ENCODE assay signal across 20 cellular contexts in the genomic region with DNA sequence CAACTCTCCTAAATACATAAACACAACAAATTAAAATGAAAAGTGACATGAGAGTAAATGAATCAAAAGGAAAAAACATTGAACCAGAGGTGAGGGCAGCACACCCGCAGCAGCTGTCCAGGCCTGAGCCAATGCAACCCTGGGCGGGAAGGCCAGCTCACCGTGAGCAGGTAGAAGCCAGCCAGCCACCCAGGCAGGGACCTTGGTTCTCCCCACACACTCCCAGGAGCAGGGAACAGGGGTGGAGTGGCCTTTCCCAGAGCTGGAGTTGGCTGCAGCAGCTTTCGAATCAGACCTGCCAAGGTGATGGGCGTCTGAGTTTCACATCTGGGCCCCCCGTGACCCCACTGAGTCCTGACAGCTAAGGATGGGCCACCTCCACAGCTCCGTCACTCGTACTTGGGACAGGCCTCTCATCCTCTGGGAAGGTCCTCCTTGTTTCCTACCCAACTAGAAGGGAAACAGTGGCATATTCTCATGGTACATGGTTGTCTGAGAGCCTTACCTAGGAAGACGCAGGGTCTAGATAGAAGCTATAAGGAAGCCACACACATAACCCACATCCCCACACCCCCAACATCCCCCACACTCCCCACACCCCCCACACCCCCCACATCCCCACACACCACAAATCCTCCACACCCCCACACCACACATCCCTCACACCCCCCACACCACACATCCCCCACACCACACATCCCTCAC.
DNase-seq lines count a peak whose midpoint lies in the region; ATAC-seq and TF ChIP-seq lines count a peak whose summit lies in the region.
"Had no signal": no experiment of that assay in that cellular context is flagged by ENCODE, and none has a peak within 500 bp of the region (broad histone marks: within the 10 kb centered on the region; RNA-seq: fewer than 3 reads in every experiment).

No MANE protein-coding gene starts in this region.

- no peak overlapping the region for H3K4me3 ChIP-seq in SK-N-SH (ENCODE audit: low read depth in 2 of 2, low read length in 1 of 2)
- H3K4me3 ChIP-seq: BLaER1 had no signal

- no peak for TF ChIP-seq EP300 in SK-N-SH (IDR thresholded peaks at IDR 0.05; ENCODE audit: borderline replicate concordance in 1 of 2, low read depth in 1 of 2, low read length in 1 of 2)

- H3K36me3 Mint-ChIP-seq in activated T-helper 1 cell treated with anti-CD3 and anti-CD28 coated beads, Interleukin-12 subunit alpha, Interleukin-12 subunit beta, Interleukin-2, Interleukin-4 antibody, amounts not matched to agents 30 ng/mL and 10 ng/mL and 1 ng/mL, durations not matched to agents 14 hours and 24 hours and 36 hours (ENCODE audit: low read depth) = no peaks in the 10 kb centered on the region
- H3K36me3 Mint-ChIP-seq in mesothelial cell of epicardium = peaks cover 51% of the 10 kb centered on the region
- H3K36me3 Mint-ChIP-seq: CD8-positive, alpha-beta memory T cell had no signal

- no peaks in the 10 kb centered on the region for H3K27me3 ChIP-seq in SK-N-SH (ENCODE audit: insufficient read depth)
- H3K27me3 ChIP-seq: BLaER1 had no signal

- no peaks in the 10 kb centered on the region for H3K79me2 ChIP-seq in SK-N-SH (ENCODE audit: insufficient read depth)

- no peak overlapping the region for H3K4me3 Mint-ChIP-seq in activated T-helper 1 cell treated with anti-CD3 and anti-CD28 coated beads, Interleukin-12 subunit alpha, Interleukin-12 subunit beta, Interleukin-2, Interleukin-4 antibody, amounts not matched to agents 30 ng/mL and 10 ng/mL and 1 ng/mL, durations not matched to agents 14 hours and 24 hours and 36 hours
- no peak overlapping the region for H3K4me3 Mint-ChIP-seq in mesothelial cell of epicardium
- H3K4me3 Mint-ChIP-seq: CD8-positive, alpha-beta memory T cell had no signal

- H3K9ac ChIP-seq in SK-N-SH = no peak overlapping the region
- H3K9ac ChIP-seq: BLaER1 had no signal

- TF ChIP-seq CTCF in SK-N-SH (IDR thresholded peaks at IDR 0.05) = no peak
- no peak for TF ChIP-seq CTCF in mesothelial cell of epicardium (IDR thresholded peaks at IDR 0.05; ENCODE audit: unreplicated experiment)

- H3K27ac ChIP-seq in SK-N-SH (ENCODE audit: low read depth in 2 of 2, low read length in 1 of 2) = no peak overlapping the region; a peak in 1 of 4 replicates
- H3K27ac ChIP-seq: BLaER1, HL-60 had no signal

- peaks cover 43 to 62% of the 10 kb centered on the region in 2 experiments for H3K36me3 ChIP-seq in SK-N-SH (replicated peaks in 1 of 2; ENCODE audit: control insufficient read depth in 1 of 2, insufficient read depth in 2 of 2, low read length in 1 of 2)

- no peak overlapping the region for H3K4me2 ChIP-seq in SK-N-SH
- H3K4me2 ChIP-seq: BLaER1 had no signal

- no peak for TF ChIP-seq RAD21 in SK-N-SH (IDR thresholded peaks at IDR 0.05; ENCODE audit: low read length)

- no peaks in the 10 kb centered on the region for H3K9me3 ChIP-seq in SK-N-SH
- H3K9me3 ChIP-seq: BLaER1 had no signal

- H3K27me3 Mint-ChIP-seq in activated T-helper 1 cell treated with anti-CD3 and anti-CD28 coated beads, Interleukin-12 subunit alpha, Interleukin-12 subunit beta, Interleukin-2, Interleukin-4 antibody, amounts not matched to agents 30 ng/mL and 10 ng/mL and 1 ng/mL, durations not matched to agents 14 hours and 24 hours and 36 hours (ENCODE audit: insufficient read depth) = no peaks in the 10 kb centered on the region
- H3K27me3 Mint-ChIP-seq in mesothelial cell of epicardium (ENCODE audit: low read depth) = no peaks in the 10 kb centered on the region

- DNase-seq in SK-N-SH = no peak
- peak; percentile 59 for DNase-seq in EH (ENCODE audit: low read depth)
- no peak for DNase-seq in activated T-helper 1 cell treated with anti-CD3 and anti-CD28 coated beads, Interleukin-12 subunit alpha, Interleukin-12 subunit beta, Interleukin-2, Interleukin-4 antibody, amounts not matched to agents 30 ng/mL and 10 ng/mL and 1 ng/mL, durations not matched to agents 14 hours and 24 hours and 36 hours (ENCODE audit: low spot score)
- DNase-seq in mesothelial cell of epicardium (ENCODE audit: low spot score in 2 of 2, unreplicated experiment in 2 of 2) = no peak
- DNase-seq in DMS79 treated with DMSO at 0.1 percent for 48 hours (lab: John Stamatoyannopoulos, UW) = no peak
- no peak for DNase-seq in HPDE6-E6E7 (ENCODE audit: extremely low spot score)
- DNase-seq: CD8-positive, alpha-beta memory T cell; DMS79; MM.1S; NCI-H1092; NCI-H146; NCI-H2081 treated with DMSO at 0.1 percent for 48 hours; NCI-H446 treated with DMSO at 0.1 percent for 48 hours; NCI-H69; NK-92 treated with Interleukin-12 subunit alpha and Interleukin-12 subunit beta, amount 100 ng/mL, for 24 hours; SHP77 treated with DMSO at 0.1 percent for 48 hours had no signal

- no peaks in the 10 kb centered on the region for H3K4me1 Mint-ChIP-seq in activated T-helper 1 cell treated with anti-CD3 and anti-CD28 coated beads, Interleukin-12 subunit alpha, Interleukin-12 subunit beta, Interleukin-2, Interleukin-4 antibody, amounts not matched to agents 30 ng/mL and 10 ng/mL and 1 ng/mL, durations not matched to agents 14 hours and 24 hours and 36 hours (ENCODE audit: low read depth)
- peaks cover 2% of the 10 kb centered on the region for H3K4me1 Mint-ChIP-seq in mesothelial cell of epicardium
- H3K4me1 Mint-ChIP-seq: CD8-positive, alpha-beta memory T cell had no signal

- no peaks in the 10 kb centered on the region for H3K9me3 Mint-ChIP-seq in activated T-helper 1 cell treated with anti-CD3 and anti-CD28 coated beads, Interleukin-12 subunit alpha, Interleukin-12 subunit beta, Interleukin-2, Interleukin-4 antibody, amounts not matched to agents 30 ng/mL and 10 ng/mL and 1 ng/mL, durations not matched to agents 14 hours and 24 hours and 36 hours
- no peaks in the 10 kb centered on the region for H3K9me3 Mint-ChIP-seq in mesothelial cell of epicardium
- H3K9me3 Mint-ChIP-seq: CD8-positive, alpha-beta memory T cell had no signal

- no peaks in the 10 kb centered on the region for H4K20me1 ChIP-seq in SK-N-SH (ENCODE audit: insufficient read depth)
- H4K20me1 ChIP-seq: BLaER1 had no signal

- peaks cover 29% of the 10 kb centered on the region for H3F3A ChIP-seq in SK-N-SH (replicated peaks; ENCODE audit: insufficient read depth)

- ATAC-seq in SK-N-SH treated with all-trans-retinoic acid at 6 μM for 48 hours (peak; percentile 30), HG03442 (IDR thresholded peaks at IDR 0.05; ENCODE audit: unreplicated experiment) (no peak)

- H3K4me1 ChIP-seq in SK-N-SH (ENCODE audit: control insufficient read depth in 1 of 2, insufficient read depth in 2 of 2, low read depth in 1 of 2, low read length in 1 of 2) = no peaks in the 10 kb centered on the region; a peak in 1 of 4 replicates
- H3K4me1 ChIP-seq: BLaER1 had no signal

- peak overlapping the region; percentile 34 for H3K27ac Mint-ChIP-seq in activated T-helper 1 cell treated with anti-CD3 and anti-CD28 coated beads, Interleukin-12 subunit alpha, Interleukin-12 subunit beta, Interleukin-2, Interleukin-4 antibody, amounts not matched to agents 30 ng/mL and 10 ng/mL and 1 ng/mL, durations not matched to agents 14 hours and 24 hours and 36 hours
- peak overlapping the region; percentile 78 for H3K27ac Mint-ChIP-seq in mesothelial cell of epicardium

- WGBS in SK-N-SH (ENCODE audit: low lambda C conversion rate) = 90% methylated on average over 7 of the region's 9 CpGs

- CTCF ChIA-PET in SK-N-SH (lab: Yijun Ruan, JAX) = interaction anchor here (0.8 kb wide), 1 partner anchor 41 kb away, joined by 3 read pairs; no protein-coding TSS in a partner anchor

- POLR2A ChIA-PET in SK-N-SH (lab: Yijun Ruan, JAX) = no interaction called here

- H3K9me2 ChIP-seq in SK-N-SH = no peaks in the 10 kb centered on the region

- no peak overlapping the region for H2AFZ ChIP-seq in SK-N-SH (ENCODE audit: low read depth)

- intact Hi-C loops in activated T-helper 1 cell treated with anti-CD3 and anti-CD28 coated beads, Interleukin-12 subunit alpha, Interleukin-12 subunit beta, Interleukin-2, Interleukin-4 antibody, amounts not matched to agents 30 ng/mL and 10 ng/mL and 1 ng/mL, durations not matched to agents 14 hours and 24 hours and 36 hours (cut with micrococcal nuclease) = no loop called here

TF ChIP-seq in SK-N-SH treated with all-trans-retinoic acid at 6 μM for 48 hours, 23 proteins besides CTCF, POLR2A, EP300 and RAD21 (continues in another document):
- TF ChIP-seq, protein P1, sequence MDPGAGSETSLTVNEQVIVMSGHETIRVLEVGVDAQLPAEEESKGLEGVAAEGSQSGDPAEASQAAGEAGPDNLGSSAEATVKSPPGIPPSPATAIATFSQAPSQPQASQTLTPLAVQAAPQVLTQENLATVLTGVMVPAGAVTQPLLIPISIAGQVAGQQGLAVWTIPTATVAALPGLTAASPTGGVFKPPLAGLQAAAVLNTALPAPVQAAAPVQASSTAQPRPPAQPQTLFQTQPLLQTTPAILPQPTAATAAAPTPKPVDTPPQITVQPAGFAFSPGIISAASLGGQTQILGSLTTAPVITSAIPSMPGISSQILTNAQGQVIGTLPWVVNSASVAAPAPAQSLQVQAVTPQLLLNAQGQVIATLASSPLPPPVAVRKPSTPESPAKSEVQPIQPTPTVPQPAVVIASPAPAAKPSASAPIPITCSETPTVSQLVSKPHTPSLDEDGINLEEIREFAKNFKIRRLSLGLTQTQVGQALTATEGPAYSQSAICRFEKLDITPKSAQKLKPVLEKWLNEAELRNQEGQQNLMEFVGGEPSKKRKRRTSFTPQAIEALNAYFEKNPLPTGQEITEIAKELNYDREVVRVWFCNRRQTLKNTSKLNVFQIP (CRISPR knock-in tag; IDR thresholded peaks at IDR 0.05; ENCODE audit: borderline replicate concordance, low read depth) = no peak
- TF ChIP-seq PPARA (CRISPR knock-in tag; IDR thresholded peaks at IDR 0.05; ENCODE audit: borderline replicate concordance) = no peak
- no peak for TF ChIP-seq RARB (CRISPR knock-in tag; IDR thresholded peaks at IDR 0.05)
- TF ChIP-seq ZNF70 (CRISPR knock-in tag; IDR thresholded peaks at IDR 0.05) = no peak

TF ChIP-seq in SK-N-SH, 30 proteins besides CTCF, POLR2A, EP300 and RAD21 (continues in another document):
- TF ChIP-seq, protein P2, sequence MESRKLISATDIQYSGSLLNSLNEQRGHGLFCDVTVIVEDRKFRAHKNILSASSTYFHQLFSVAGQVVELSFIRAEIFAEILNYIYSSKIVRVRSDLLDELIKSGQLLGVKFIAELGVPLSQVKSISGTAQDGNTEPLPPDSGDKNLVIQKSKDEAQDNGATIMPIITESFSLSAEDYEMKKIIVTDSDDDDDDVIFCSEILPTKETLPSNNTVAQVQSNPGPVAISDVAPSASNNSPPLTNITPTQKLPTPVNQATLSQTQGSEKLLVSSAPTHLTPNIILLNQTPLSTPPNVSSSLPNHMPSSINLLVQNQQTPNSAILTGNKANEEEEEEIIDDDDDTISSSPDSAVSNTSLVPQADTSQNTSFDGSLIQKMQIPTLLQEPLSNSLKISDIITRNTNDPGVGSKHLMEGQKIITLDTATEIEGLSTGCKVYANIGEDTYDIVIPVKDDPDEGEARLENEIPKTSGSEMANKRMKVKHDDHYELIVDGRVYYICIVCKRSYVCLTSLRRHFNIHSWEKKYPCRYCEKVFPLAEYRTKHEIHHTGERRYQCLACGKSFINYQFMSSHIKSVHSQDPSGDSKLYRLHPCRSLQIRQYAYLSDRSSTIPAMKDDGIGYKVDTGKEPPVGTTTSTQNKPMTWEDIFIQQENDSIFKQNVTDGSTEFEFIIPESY (IDR thresholded peaks at IDR 0.05; ENCODE audit: borderline replicate concordance, low read depth) = no peak
